In the genomic region with DNA sequence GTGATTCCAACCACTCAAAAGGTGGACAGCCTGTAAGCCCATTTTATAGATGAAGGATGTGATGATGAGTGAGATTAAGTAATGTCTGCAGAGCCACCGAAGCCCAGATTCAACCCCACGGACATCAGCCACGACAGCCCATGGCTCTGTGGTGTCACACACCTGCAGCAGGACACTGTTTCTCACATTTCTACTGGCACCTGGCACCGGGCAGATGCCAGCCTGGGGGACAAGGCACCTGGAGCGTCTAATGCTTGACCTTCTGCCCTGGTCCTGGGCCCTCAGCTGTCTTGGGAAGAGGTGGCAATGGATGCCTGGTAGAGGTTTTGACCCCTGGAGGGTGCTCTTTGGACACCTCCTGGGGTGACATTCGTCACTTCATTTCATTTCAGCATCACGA, we compare ENCODE assay signal across 20 cellular contexts.
A peak's percentile ranks its signal among the peaks of the same experiment; 100 is the strongest.
DNase-seq lines count a peak whose midpoint lies in the region; ATAC-seq and TF ChIP-seq lines count a peak whose summit lies in the region.
"Had no signal": no experiment of that assay in that cellular context is flagged by ENCODE, and none has a peak within 500 bp of the region (broad histone marks: within the 10 kb centered on the region; RNA-seq: fewer than 3 reads in every experiment).

No MANE protein-coding gene starts in this region.

- in situ Hi-C loops in Panc1 (cut with HindIII; ENCODE audit: low pct_unique_long_range_greater_than_20kb, low sequenced_read_pairs): no loop called here

- peak overlapping the region; percentile 93 for H2AK5ac ChIP-seq in mesenchymal stem cell (ENCODE audit: low read length, severe bottlenecking)

- no peak overlapping the region for H3K23ac ChIP-seq in mesenchymal stem cell (ENCODE audit: low read length in 2 of 2)

- no peak overlapping the region for H2BK120ac ChIP-seq in mesenchymal stem cell (ENCODE audit: low read depth, low read length)

- no peak overlapping the region for H4K91ac ChIP-seq in mesenchymal stem cell (ENCODE audit: low read length)

- no peak overlapping the region for H3K4me2 ChIP-seq in mesenchymal stem cell (ENCODE audit: low read length, poor library complexity, severe bottlenecking)
- H3K4me2 ChIP-seq: A549 had no signal

- H3K4me1 Mint-ChIP-seq in activated T-cell treated with anti-CD3 and anti-CD28 coated beads, Interleukin-2, amount 50 U/mL, for 24 hours (ENCODE audit: low read depth): peaks cover 50% of the 10 kb centered on the region

- H3K4me3 Mint-ChIP-seq in activated T-cell treated with anti-CD3 and anti-CD28 coated beads, Interleukin-2, amount 50 U/mL, for 24 hours: no peak overlapping the region
- H3K4me3 Mint-ChIP-seq: CD14-positive monocyte, IgD-negative memory B cell had no signal

- POLR2A ChIA-PET in Panc1 (lab: Charles Lee): no interaction called here

- no peak overlapping the region for H2BK15ac ChIP-seq in mesenchymal stem cell (ENCODE audit: low read depth, poor library complexity, severe bottlenecking)

- H3K36me3 ChIP-seq in Panc1 (ENCODE audit: control insufficient read depth, insufficient read depth, low read length) (no peaks in the 10 kb centered on the region), mesenchymal stem cell (ENCODE audit: control insufficient read depth in 1 of 2, insufficient read depth in 2 of 2, low read depth in 1 of 2, low read length in 2 of 2) (no peaks in the 10 kb centered on the region), BE2C (no peaks in the 10 kb centered on the region)
- H3K36me3 ChIP-seq: HAP-1 had no signal

- TSS peak; percentile 78 for BruUV-seq in Panc1 (replicated peaks; lab: Mats Ljungman, UMichigan)

- H3K4me1 ChIP-seq in Panc1 (ENCODE audit: control insufficient read depth, insufficient read depth, low read length) (peaks cover 36% of the 10 kb centered on the region), mesenchymal stem cell (ENCODE audit: control insufficient read depth, insufficient read depth, low read depth, low read length) (peaks cover 46% of the 10 kb centered on the region), BE2C (no peaks in the 10 kb centered on the region)
- H3K4me1 ChIP-seq: HAP-1 had no signal

- H3K27ac ChIP-seq in Panc1 (ENCODE audit: low read length) (peak overlapping the region; percentile 77), mesenchymal stem cell (ENCODE audit: low read length, poor library complexity, severe bottlenecking) (peak overlapping the region; percentile 58)
- H3K27ac ChIP-seq: HL-60, SK-N-MC had no signal

- H3K18ac ChIP-seq in mesenchymal stem cell (ENCODE audit: low read depth in 1 of 2, low read length in 2 of 2): no peak overlapping the region

- peaks cover 21% of the 10 kb centered on the region for H3K27me3 Mint-ChIP-seq in activated T-cell treated with anti-CD3 and anti-CD28 coated beads, Interleukin-2, amount 50 U/mL, for 24 hours

- H3K9me3 Mint-ChIP-seq in activated T-cell treated with anti-CD3 and anti-CD28 coated beads, Interleukin-2, amount 50 U/mL, for 24 hours: no peaks in the 10 kb centered on the region
- H3K9me3 Mint-ChIP-seq: IgD-negative memory B cell had no signal

- H3K36me3 Mint-ChIP-seq in activated T-cell treated with anti-CD3 and anti-CD28 coated beads, Interleukin-2, amount 50 U/mL, for 24 hours (ENCODE audit: low read depth): no peaks in the 10 kb centered on the region
- H3K36me3 Mint-ChIP-seq: CD14-positive monocyte had no signal

- no peak overlapping the region for H3K14ac ChIP-seq in mesenchymal stem cell (ENCODE audit: low read length in 2 of 2)

- no peaks in the 10 kb centered on the region for H3K27me3 ChIP-seq in Panc1 (ENCODE audit: control insufficient read depth, insufficient read depth, low read length)
- H3K27me3 ChIP-seq in mesenchymal stem cell (ENCODE audit: control insufficient read depth in 1 of 2, insufficient read depth in 1 of 2, low read length in 2 of 2): peaks cover 0 to 12% of the 10 kb centered on the region in 2 experiments
- no peaks in the 10 kb centered on the region for H3K27me3 ChIP-seq in BE2C

- no peak overlapping the region for H2AFZ ChIP-seq in mesenchymal stem cell (ENCODE audit: low read depth, low read length)

- ATAC-seq in Panc1 (no peak), GM19397 (IDR thresholded peaks at IDR 0.05; ENCODE audit: unreplicated experiment) (no peak)
- ATAC-seq: A549 had no signal

- H3K9ac ChIP-seq in mesenchymal stem cell (ENCODE audit: low read length): no peak overlapping the region

- TF ChIP-seq CTCF in Panc1 (IDR thresholded peaks at IDR 0.05): no peak
- TF ChIP-seq CTCF in BE2C (IDR thresholded peaks at IDR 0.05; ENCODE audit: low read depth, low read length): no peak
- TF ChIP-seq CTCF in GM10266 (IDR thresholded peaks at IDR 0.05; ENCODE audit: control insufficient read depth, insufficient read depth, low read depth, missing control alignments): no peak

- peak; percentile 26 for DNase-seq in activated T-cell treated with anti-CD3 and anti-CD28 coated beads, Interleukin-2, amount 50 U/mL, for 24 hours
- DNase-seq in activated T-cell treated with anti-CD3 and anti-CD28 coated beads, Interleukin-2, amount 50 U/mL, for 48 hours: no peak
- DNase-seq in Panc1 (ENCODE audit: low read depth, low spot score) (no peak), mesenchymal stem cell (no peak), globus pallidus (ENCODE audit: low spot score) (no peak), BE2C (no peak), GM10266 (ENCODE audit: extremely low spot score) (no peak)
- DNase-seq: COR-L47, DMS153, NCI-H1436, NCI-H2081, NCI-H774, Right ventricle myocardium superior had no signal

- H3K4me3 ChIP-seq in Panc1 (ENCODE audit: low read depth in 2 of 2, low read length in 2 of 2) (no peak overlapping the region), mesenchymal stem cell (ENCODE audit: insufficient read depth in 1 of 2, low read depth in 1 of 2, low read length in 2 of 2) (no peak overlapping the region), BE2C (ENCODE audit: low read depth, low read length) (no peak overlapping the region)
- H3K4me3 ChIP-seq: A549, HAP-1, SK-N-MC had no signal

- H2BK12ac ChIP-seq in mesenchymal stem cell (ENCODE audit: low read length in 2 of 2): no peak overlapping the region

- peaks cover under 1% of the 10 kb centered on the region for H3K79me1 ChIP-seq in mesenchymal stem cell (replicated peaks; ENCODE audit: low read length, poor library complexity, severe bottlenecking)

- H4K8ac ChIP-seq in mesenchymal stem cell (ENCODE audit: low read length): no peak overlapping the region

- peak overlapping the region; percentile 60 for H2BK5ac ChIP-seq in mesenchymal stem cell (ENCODE audit: low read depth, low read length, poor library complexity, severe bottlenecking)

- CTCF ChIA-PET in Panc1 (lab: Charles Lee): no interaction called here

- intact Hi-C loops in Panc1 (cut with micrococcal nuclease; ENCODE audit: unreplicated experiment): no loop called here

- H3K4ac ChIP-seq in mesenchymal stem cell (ENCODE audit: low read depth in 1 of 2, low read length in 2 of 2): no peak overlapping the region

- H3K9me3 ChIP-seq in Panc1 (ENCODE audit: control insufficient read depth, insufficient read depth, low read depth, low read length) (no peaks in the 10 kb centered on the region), mesenchymal stem cell (ENCODE audit: control insufficient read depth, low read length) (peaks cover 4% of the 10 kb centered on the region), BE2C (no peaks in the 10 kb centered on the region)
- H3K9me3 ChIP-seq: A549, HAP-1 had no signal

- 96% methylated on average over 7 of the region's 7 CpGs for WGBS in mesenchymal stem cell

- no peak overlapping the region for H3K27ac Mint-ChIP-seq in activated T-cell treated with anti-CD3 and anti-CD28 coated beads, Interleukin-2, amount 50 U/mL, for 24 hours
- H3K27ac Mint-ChIP-seq: IgD-negative memory B cell had no signal
